In genomic region chr1:112540395-112540794, GRCh38 we compare ENCODE assay signal across 28 cellular contexts. TPM values are rescaled to one million over a fixed set of nuclear protein-coding genes. Genes with fewer than 3 reads are reported as not detected.
DNase-seq lines count a peak whose midpoint lies in the region; FAIRE-seq and TF ChIP-seq lines count a peak whose summit lies in the region.
"Had no signal": no experiment of that assay in that cellular context is flagged by ENCODE, and none has a peak within 500 bp of the region (broad histone marks: within the 10 kb centered on the region; RNA-seq: fewer than 3 reads in every experiment).

No MANE protein-coding gene starts in this region.

- H3K9ac ChIP-seq in GM23248 (no peak overlapping the region), astrocyte (ENCODE audit: low read length) (peak overlapping the region; percentile 3)

- H3K9me3 ChIP-seq in GM23248 (ENCODE audit: low read depth) = no peaks in the 10 kb centered on the region
- H3K9me3 ChIP-seq in astrocyte (ENCODE audit: insufficient read depth, low read depth, low read length) = no peaks in the 10 kb centered on the region
- H3K9me3 ChIP-seq: esophagus muscularis mucosa, ovary, Peyer's patch, right lobe of liver, tibial nerve had no signal

- in situ Hi-C loops in GM23248 (cut with MboI) = no loop called here

- FAIRE-seq in astrocyte (lab: Jason Lieb, UNC) = peak; percentile 76
- FAIRE-seq: bronchial epithelial cell, HTR-8/SVneo had no signal

- H3K4me1 Mint-ChIP-seq in astrocyte (ENCODE audit: low read depth, unreplicated experiment) (peaks cover 35% of the 10 kb centered on the region), nephron progenitor cell (no peaks in the 10 kb centered on the region)
- H3K4me1 Mint-ChIP-seq: CD8-positive, alpha-beta memory T cell; GM23338; naive thymus-derived CD4-positive, alpha-beta T cell; stimulated activated naive CD8-positive, alpha-beta T cell treated with anti-CD3 and anti-CD28 coated beads, Interleukin-15, amount 100 ng/mL, for 72 hours had no signal

- peak; percentile 70 for DNase-seq in GM23248
- DNase-seq in astrocyte (ENCODE audit: low read depth) = peak; percentile 81
- peak; percentile 93 for DNase-seq in fibroblast of the aortic adventitia (ENCODE audit: low read depth)
- DNase-seq in stromal cell of bone marrow (ENCODE audit: low read depth) = peak; percentile 92
- no peak for DNase-seq in NCI-H345 treated with DMSO at 0.1 percent for 48 hours (lab: John Stamatoyannopoulos, UW; ENCODE audit: unreplicated experiment)
- DNase-seq in nephron progenitor cell = no peak
- no peak for DNase-seq in HuH-7.5 (ENCODE audit: low spot score)
- DNase-seq: activated CD4-positive, alpha-beta T cell treated with anti-CD3 and anti-CD28 coated beads for 1 hour; activated CD8-positive, alpha-beta T cell treated with anti-CD3 and anti-CD28 coated beads, Interleukin-2, amount 10 ng/mL, durations not matched to agents 7 days and 5 days; activated effector memory CD4-positive, alpha-beta T cell treated with anti-CD3 and anti-CD28 coated beads, Interleukin-2, amount 50 U/mL, for 16 hours; activated naive CD8-positive, alpha-beta T cell treated with anti-CD3 and anti-CD28 coated beads, Interleukin-2, amount 10 ng/mL, durations not matched to agents 7 days and 5 days; CD8-positive, alpha-beta memory T cell; cortex of kidney; DMS53; left colon; naive thymus-derived CD4-positive, alpha-beta T cell; NCI-H1694 treated with DMSO at 0.1 percent for 48 hours; NCI-H526 treated with DMSO at 0.1 percent for 48 hours; ovary; Peyer's patch; right lobe of liver; stimulated activated naive CD8-positive, alpha-beta T cell treated with anti-CD3 and anti-CD28 coated beads, Interleukin-15, amount 100 ng/mL, for 72 hours; T-helper 1 cell had no signal

- H4K20me1 ChIP-seq in GM23248 (ENCODE audit: insufficient read depth) = no peaks in the 10 kb centered on the region
- no peaks in the 10 kb centered on the region for H4K20me1 ChIP-seq in astrocyte (ENCODE audit: insufficient read depth, low read length)

- peak overlapping the region; percentile 46 for H3K4me2 ChIP-seq in GM23248 (ENCODE audit: unreplicated experiment)
- no peak overlapping the region for H3K4me2 ChIP-seq in astrocyte (ENCODE audit: low read length)
- H3K4me2 ChIP-seq: GM23338 had no signal

- H3K4me3 ChIP-seq in GM23248 (no peak overlapping the region), astrocyte (ENCODE audit: insufficient read depth, low read depth, low read length) (no peak overlapping the region), fibroblast of the aortic adventitia (ENCODE audit: low read depth, low read length) (no peak overlapping the region)
- H3K4me3 ChIP-seq: esophagus muscularis mucosa, GM23338, ovary, Peyer's patch, right lobe of liver, tibial nerve had no signal

- H3K27ac Mint-ChIP-seq in astrocyte (ENCODE audit: unreplicated experiment) = peak overlapping the region; percentile 16
- no peak overlapping the region for H3K27ac Mint-ChIP-seq in nephron progenitor cell
- H3K27ac Mint-ChIP-seq: activated CD8-positive, alpha-beta T cell treated with anti-CD3 and anti-CD28 coated beads, Interleukin-2, amount 10 ng/mL, durations not matched to agents 7 days and 5 days; activated naive CD8-positive, alpha-beta T cell treated with anti-CD3 and anti-CD28 coated beads, Interleukin-2, amount 10 ng/mL, durations not matched to agents 7 days and 5 days; GM23338; naive thymus-derived CD4-positive, alpha-beta T cell; stimulated activated naive CD8-positive, alpha-beta T cell treated with anti-CD3 and anti-CD28 coated beads, Interleukin-15, amount 100 ng/mL, for 72 hours had no signal

- no peak for TF ChIP-seq CTCF in astrocyte (IDR thresholded peaks at IDR 0.05; ENCODE audit: insufficient read depth, low read depth, low read length)
- no peak for TF ChIP-seq CTCF in fibroblast of the aortic adventitia (IDR thresholded peaks at IDR 0.05; ENCODE audit: insufficient read depth, low read length)
- no peak for TF ChIP-seq CTCF in nephron progenitor cell (IDR thresholded peaks at IDR 0.05)

- H3K27me3 Mint-ChIP-seq in astrocyte (ENCODE audit: low read depth, unreplicated experiment) (no peaks in the 10 kb centered on the region), nephron progenitor cell (ENCODE audit: low read depth, poor library complexity) (no peaks in the 10 kb centered on the region)
- H3K27me3 Mint-ChIP-seq: activated naive CD8-positive, alpha-beta T cell treated with anti-CD3 and anti-CD28 coated beads, Interleukin-2, amount 10 ng/mL, durations not matched to agents 7 days and 5 days; CD8-positive, alpha-beta memory T cell; naive thymus-derived CD4-positive, alpha-beta T cell; stimulated activated naive CD8-positive, alpha-beta T cell treated with anti-CD3 and anti-CD28 coated beads, Interleukin-15, amount 100 ng/mL, for 72 hours had no signal

- peaks cover 66% of the 10 kb centered on the region for H3K4me1 ChIP-seq in GM23248 (ENCODE audit: insufficient read depth)
- H3K4me1 ChIP-seq in astrocyte (ENCODE audit: insufficient read depth, low read length) = peaks cover 31% of the 10 kb centered on the region
- H3K4me1 ChIP-seq: Peyer's patch, right lobe of liver had no signal

- peaks cover 12% of the 10 kb centered on the region for H3K36me3 ChIP-seq in GM23248 (ENCODE audit: low read depth)
- H3K36me3 ChIP-seq in astrocyte (ENCODE audit: insufficient read depth, low read length) = peaks cover 5% of the 10 kb centered on the region
- H3K36me3 ChIP-seq: ovary had no signal

- H2AFZ ChIP-seq in GM23248 = no peak overlapping the region
- H2AFZ ChIP-seq in astrocyte (ENCODE audit: low read depth, low read length) = no peak overlapping the region
- H2AFZ ChIP-seq: GM23338 had no signal

- H3K27ac ChIP-seq in GM23248 (peak overlapping the region; percentile 52), astrocyte (ENCODE audit: low read depth, low read length) (no peak overlapping the region)
- H3K27ac ChIP-seq: esophagus muscularis mucosa, ovary, right lobe of liver, tibial nerve had no signal

- H3K9me3 Mint-ChIP-seq in astrocyte (ENCODE audit: unreplicated experiment) (no peaks in the 10 kb centered on the region), nephron progenitor cell (no peaks in the 10 kb centered on the region)
- H3K9me3 Mint-ChIP-seq: activated naive CD8-positive, alpha-beta T cell treated with anti-CD3 and anti-CD28 coated beads, Interleukin-2, amount 10 ng/mL, durations not matched to agents 7 days and 5 days; CD8-positive, alpha-beta memory T cell; GM23338; naive thymus-derived CD4-positive, alpha-beta T cell; stimulated activated naive CD8-positive, alpha-beta T cell treated with anti-CD3 and anti-CD28 coated beads, Interleukin-15, amount 100 ng/mL, for 72 hours had no signal

- H3K79me2 ChIP-seq in GM23248 (ENCODE audit: insufficient read depth) = no peaks in the 10 kb centered on the region
- no peaks in the 10 kb centered on the region for H3K79me2 ChIP-seq in astrocyte (ENCODE audit: insufficient read depth, low read length)

- no peaks in the 10 kb centered on the region for H3K9me2 ChIP-seq in GM23248 (ENCODE audit: insufficient read depth)

- H3F3A ChIP-seq in GM23248 (ENCODE audit: insufficient read depth) = peaks cover 36% of the 10 kb centered on the region

- H3K27me3 ChIP-seq in GM23248 (replicated peaks; ENCODE audit: insufficient read depth) = no peaks in the 10 kb centered on the region
- no peaks in the 10 kb centered on the region for H3K27me3 ChIP-seq in astrocyte (ENCODE audit: insufficient read depth, low read length)
- H3K27me3 ChIP-seq: esophagus muscularis mucosa, ovary, Peyer's patch, right lobe of liver, tibial nerve had no signal

- H3K4me3 Mint-ChIP-seq in astrocyte (ENCODE audit: unreplicated experiment) = no peak overlapping the region
- no peak overlapping the region for H3K4me3 Mint-ChIP-seq in nephron progenitor cell
- H3K4me3 Mint-ChIP-seq: activated CD8-positive, alpha-beta T cell treated with anti-CD3 and anti-CD28 coated beads, Interleukin-2, amount 10 ng/mL, durations not matched to agents 7 days and 5 days; activated naive CD8-positive, alpha-beta T cell treated with anti-CD3 and anti-CD28 coated beads, Interleukin-2, amount 10 ng/mL, durations not matched to agents 7 days and 5 days; CD8-positive, alpha-beta memory T cell; GM23338; naive thymus-derived CD4-positive, alpha-beta T cell; stimulated activated naive CD8-positive, alpha-beta T cell treated with anti-CD3 and anti-CD28 coated beads, Interleukin-15, amount 100 ng/mL, for 72 hours had no signal

- H3K36me3 Mint-ChIP-seq in astrocyte (ENCODE audit: low read depth, unreplicated experiment) (peaks cover 3% of the 10 kb centered on the region), nephron progenitor cell (ENCODE audit: low read depth) (peaks cover 18% of the 10 kb centered on the region)

RNA-seq across cellular contexts. Expression of gene WNT2B, which starts 31.6 kb away (rescaled TPM):
- 0.13 and 2.1 TPM in 2 replicates for total RNA-seq in GM23248 (2014; rRNA removed; shearing (Covaris generic))
- 0.43 and 0.61 TPM in 2 replicates for polyA plus RNA-seq in GM23248 (2016; fragmentation: Nextera tagmentation; extraction: Ambion mirVana)
- total RNA-seq in astrocyte (18.0 and 18.5 TPM in 2 replicates), fibroblast of the aortic adventitia (ENCODE audit: low replicate concordance) (1.8 and 2.4 TPM in 2 replicates)
- total RNA-seq: activated CD8-positive, alpha-beta T cell treated with anti-CD3 and anti-CD28 coated beads, Interleukin-2, amount 10 ng/mL, durations not matched to agents 7 days and 5 days had no signal

Comparison
In these comparisons a context has a peak if more than half of its experiments do, and no peak if none do; other contexts are left out.
1. DNase-seq: peak in GM23248 (single experiment), astrocyte (single experiment), fibroblast of the aortic adventitia (single experiment) and stromal cell of bone marrow (single experiment); none in NCI-H345 treated with DMSO at 0.1 percent for 48 hours (single experiment), nephron progenitor cell (single experiment) and HuH-7.5 (single experiment).